ENCODE assay signal across 15 cellular contexts in genomic region chr5:177349362-177349647, GRCh38. TPM values are rescaled to one million over a fixed set of nuclear protein-coding genes. Genes with fewer than 3 reads are reported as not detected.
DNase-seq lines count a peak whose midpoint lies in the region; ATAC-seq and TF ChIP-seq lines count a peak whose summit lies in the region.
"Had no signal": no experiment of that assay in that cellular context is flagged by ENCODE, and none has a peak within 500 bp of the region (broad histone marks: within the 10 kb centered on the region; RNA-seq: fewer than 3 reads in every experiment).

No MANE protein-coding gene starts in this region.

- H3K4me2 ChIP-seq in BLaER1 treated with 17β-estradiol and CSF1 and Interleukin-3, amounts not matched to agents 10 nM and 100 nM = peak overlapping the region; percentile 89 to 100 (median 97)

- POLR2A ChIA-PET in activated CD8-positive, alpha-beta T cell treated with anti-CD3 and anti-CD28 coated beads for 36 hours (lab: Charles Lee) = interaction anchor here (3.5 to 4.2 kb wide), 2 partner anchors 11 to 37 kb away, joined by 15 to 19 read pairs; no protein-coding TSS in a partner anchor
- POLR2A ChIA-PET in naive thymus-derived CD8-positive, alpha-beta T cell (lab: Charles Lee) = interaction anchor here (0.7 to 0.8 kb wide), 2 partner anchors 14 to 54 kb away, joined by 3 to 4 read pairs; no protein-coding TSS in a partner anchor

- no peak for ATAC-seq in activated CD8-positive, alpha-beta T cell treated with anti-CD3 and anti-CD28 coated beads for 36 hours
- ATAC-seq in naive thymus-derived CD8-positive, alpha-beta T cell = no peak
- ATAC-seq: right cardiac atrium, Right ventricle myocardium inferior had no signal

- peak overlapping the region; percentile 93 for H3K4me3 Mint-ChIP-seq in activated CD8-positive, alpha-beta T cell treated with anti-CD3 and anti-CD28 coated beads for 36 hours
- H3K4me3 Mint-ChIP-seq in naive thymus-derived CD8-positive, alpha-beta T cell = peak overlapping the region in 9 of 10 donors; percentile 79 to 100 (median 97)

- H3K36me3 ChIP-seq in BLaER1 treated with 17β-estradiol and CSF1 and Interleukin-3, amounts not matched to agents 10 nM and 100 nM = peaks cover 42 to 59% (median 56%) of the 10 kb centered on the region in 11 experiments
- H3K36me3 ChIP-seq in GM06990 (ENCODE audit: control insufficient read depth, insufficient read depth, low read length) (peaks cover 11% of the 10 kb centered on the region), SJCRH30 (peaks cover 7% of the 10 kb centered on the region; the same call in 1 of the 2 replicates)

- no peaks in the 10 kb centered on the region for H3K9me3 ChIP-seq in BLaER1 treated with 17β-estradiol and CSF1 and Interleukin-3, amounts not matched to agents 10 nM and 100 nM (replicated peaks in 1 of 11)
- no peaks in the 10 kb centered on the region for H3K9me3 ChIP-seq in SJCRH30 (replicated peaks)
- H3K9me3 ChIP-seq: adrenal gland had no signal

- CTCF ChIA-PET in activated CD8-positive, alpha-beta T cell treated with anti-CD3 and anti-CD28 coated beads for 36 hours (lab: Charles Lee) = interaction anchor here (0.9 to 5.3 kb wide), 6 partner anchors 23 to 108 kb away, joined by 3 to 28 read pairs (median 4); no protein-coding TSS in a partner anchor

- peaks cover 41% of the 10 kb centered on the region for H3K4me1 Mint-ChIP-seq in activated CD8-positive, alpha-beta T cell treated with anti-CD3 and anti-CD28 coated beads for 36 hours (ENCODE audit: low read depth)
- H3K4me1 Mint-ChIP-seq in naive thymus-derived CD8-positive, alpha-beta T cell = peaks cover 17 to 64% (median 53%) of the 10 kb centered on the region in 4 donors

- H3K4me1 ChIP-seq in BLaER1 treated with 17β-estradiol and CSF1 and Interleukin-3, amounts not matched to agents 10 nM and 100 nM = peaks cover 39 to 68% (median 56%) of the 10 kb centered on the region in 10 experiments
- peaks cover 8% of the 10 kb centered on the region; the same call in 1 of the 2 replicates for H3K4me1 ChIP-seq in SJCRH30

- peaks cover 15% of the 10 kb centered on the region for H3K36me3 Mint-ChIP-seq in activated CD8-positive, alpha-beta T cell treated with anti-CD3 and anti-CD28 coated beads for 36 hours (ENCODE audit: low read depth)
- peaks cover 0 to 46% (median 3%) of the 10 kb centered on the region in 3 donors for H3K36me3 Mint-ChIP-seq in naive thymus-derived CD8-positive, alpha-beta T cell

- intact Hi-C loops in activated CD8-positive, alpha-beta T cell treated with anti-CD3 and anti-CD28 coated beads for 36 hours (cut with micrococcal nuclease) = no loop called here

- H4K20me1 ChIP-seq in BLaER1 treated with 17β-estradiol and CSF1 and Interleukin-3, amounts not matched to agents 10 nM and 100 nM = peaks cover 40 to 69% (median 59%) of the 10 kb centered on the region in 11 experiments; a peak in 19 of 22 replicates

- H3K27ac ChIP-seq in BLaER1 treated with 17β-estradiol and CSF1 and Interleukin-3, amounts not matched to agents 10 nM and 100 nM = no peak overlapping the region
- no peak overlapping the region for H3K27ac ChIP-seq in SJCRH30
- H3K27ac ChIP-seq: adrenal gland had no signal

- no peak for TF ChIP-seq CTCF in GM06990 (IDR thresholded peaks at IDR 0.05; ENCODE audit: insufficient read depth, low read length, poor library complexity, severe bottlenecking)
- no peak for TF ChIP-seq CTCF in activated CD8-positive, alpha-beta T cell treated with anti-CD3 and anti-CD28 coated beads for 36 hours (IDR thresholded peaks at IDR 0.05)

- no peaks in the 10 kb centered on the region for H3K27me3 Mint-ChIP-seq in activated CD8-positive, alpha-beta T cell treated with anti-CD3 and anti-CD28 coated beads for 36 hours
- H3K27me3 Mint-ChIP-seq in naive thymus-derived CD8-positive, alpha-beta T cell = no peaks in the 10 kb centered on the region

- peak overlapping the region in 9 of 11 experiments; percentile 31 to 96 (median 93); a peak in 13 of 22 replicates for H3K9ac ChIP-seq in BLaER1 treated with 17β-estradiol and CSF1 and Interleukin-3, amounts not matched to agents 10 nM and 100 nM

- H3K4me3 ChIP-seq in BLaER1 treated with 17β-estradiol and CSF1 and Interleukin-3, amounts not matched to agents 10 nM and 100 nM = peak overlapping the region in 8 of 10 experiments; percentile 21 to 96 (median 93); a peak in 11 of 20 replicates
- H3K4me3 ChIP-seq in GM06990 (replicated peaks; ENCODE audit: low read depth, low read length) (0 out of 2 replicates have a peak overlapping the region, but pooled peaks have one; percentile 8), SJCRH30 (no peak overlapping the region)
- H3K4me3 ChIP-seq: adrenal gland had no signal

- H3K27ac Mint-ChIP-seq in activated CD8-positive, alpha-beta T cell treated with anti-CD3 and anti-CD28 coated beads for 36 hours = no peak overlapping the region
- H3K27ac Mint-ChIP-seq in naive thymus-derived CD8-positive, alpha-beta T cell = peak overlapping the region in 7 of 10 donors; percentile 34 to 99 (median 72)

- H3K9me3 Mint-ChIP-seq in activated CD8-positive, alpha-beta T cell treated with anti-CD3 and anti-CD28 coated beads for 36 hours = no peaks in the 10 kb centered on the region
- no peaks in the 10 kb centered on the region for H3K9me3 Mint-ChIP-seq in naive thymus-derived CD8-positive, alpha-beta T cell

- H3K27me3 ChIP-seq in BLaER1 treated with 17β-estradiol and CSF1 and Interleukin-3, amounts not matched to agents 10 nM and 100 nM = no peaks in the 10 kb centered on the region
- H3K27me3 ChIP-seq in GM06990 (replicated peaks; ENCODE audit: control insufficient read depth, insufficient read depth, low read length) = no peaks in the 10 kb centered on the region
- no peaks in the 10 kb centered on the region for H3K27me3 ChIP-seq in SJCRH30
- H3K27me3 ChIP-seq: adrenal gland had no signal

- DNase-seq in GM06990 (ENCODE audit: extremely low read depth, insufficient read length) (no peak), SJCRH30 (no peak), NCI-H1436 treated with DMSO at 0.1 percent for 48 hours (lab: John Stamatoyannopoulos, UW) (no peak)
- no peak for DNase-seq in activated CD8-positive, alpha-beta T cell treated with anti-CD3 and anti-CD28 coated beads for 36 hours
- no peak for DNase-seq in naive thymus-derived CD8-positive, alpha-beta T cell
- no peak for DNase-seq in effector CD8-positive, alpha-beta T cell (lab: John Stamatoyannopoulos, UW)
- DNase-seq: activated CD4-positive, CD25-positive, alpha-beta regulatory T cell treated with anti-CD3 and anti-CD28 coated beads, Interleukin-2, amount 50 U/mL, for 72 hours; adrenal gland; NCI-H1092 treated with DMSO at 0.1 percent for 48 hours; NCI-H510A; substantia nigra had no signal

RNA-seq across cellular contexts. Expression of gene LMAN2, which starts 2.2 kb away (rescaled TPM):
- total RNA-seq in activated CD8-positive, alpha-beta T cell treated with anti-CD3 and anti-CD28 coated beads for 36 hours = 10 to 100 TPM; 79.9 to 87.5 TPM
- total RNA-seq in naive thymus-derived CD8-positive, alpha-beta T cell = 10 to 100 TPM; 77.1 to 89.0 TPM
- polyA plus RNA-seq in naive thymus-derived CD8-positive, alpha-beta T cell = 100 to 1,000 TPM; 212 to 243 (median 242) TPM
- 144 and 156 TPM in 2 replicates for total RNA-seq in SJCRH30 (2014; rRNA removed; shearing (Covaris generic))

RNA-seq across cellular contexts. Expression of gene RGS14, which starts 8.4 kb away (rescaled TPM):
- 10 to 100 TPM; 50.4 to 52.5 TPM for total RNA-seq in activated CD8-positive, alpha-beta T cell treated with anti-CD3 and anti-CD28 coated beads for 36 hours
- 100 to 1,000 TPM; 117 to 122 TPM for total RNA-seq in naive thymus-derived CD8-positive, alpha-beta T cell
- 10 to 100 TPM; 40.9 to 89.3 (median 45.9) TPM for polyA plus RNA-seq in naive thymus-derived CD8-positive, alpha-beta T cell
- 4.0 and 4.8 TPM in 2 replicates for total RNA-seq in SJCRH30 (2014; rRNA removed; shearing (Covaris generic))

RNA-seq across cellular contexts. Expression of gene SLC34A1, which starts 34.9 kb away (rescaled TPM):
- total RNA-seq in activated CD8-positive, alpha-beta T cell treated with anti-CD3 and anti-CD28 coated beads for 36 hours = under 1 TPM; 0.29 to 0.43 TPM
- under 1 TPM; 0.16 to 0.25 TPM for total RNA-seq in naive thymus-derived CD8-positive, alpha-beta T cell
- polyA plus RNA-seq in naive thymus-derived CD8-positive, alpha-beta T cell = not detected
- total RNA-seq in SJCRH30 (2014; rRNA removed; shearing (Covaris generic)) = not detected in 2 replicates
- total RNA-seq: adrenal gland, fibroblast of villous mesenchyme, right cardiac atrium, Right ventricle myocardium inferior had no signal
- polyA plus RNA-seq: adrenal gland, right cardiac atrium had no signal

RNA-seq across cellular contexts. Expression of gene MXD3, which starts 37.6 kb away (rescaled TPM):
- 10 to 100 TPM; 19.3 to 25.1 TPM for total RNA-seq in activated CD8-positive, alpha-beta T cell treated with anti-CD3 and anti-CD28 coated beads for 36 hours
- 10 to 100 TPM; 13.6 to 18.1 TPM for total RNA-seq in naive thymus-derived CD8-positive, alpha-beta T cell
- polyA plus RNA-seq in naive thymus-derived CD8-positive, alpha-beta T cell = 1 to 10 TPM in 1 of 3 donors, under 1 TPM in 2; 0.07 to 1.1 (median 0.44) TPM
- 36.6 and 37.6 TPM in 2 replicates for total RNA-seq in SJCRH30 (2014; rRNA removed; shearing (Covaris generic))

RNA-seq across cellular contexts. Expression of gene PRELID1, which starts 45.7 kb away (rescaled TPM):
- total RNA-seq in activated CD8-positive, alpha-beta T cell treated with anti-CD3 and anti-CD28 coated beads for 36 hours = 100 to 1,000 TPM; 222 to 233 TPM
- 10 to 100 TPM; 54.2 to 61.4 TPM for total RNA-seq in naive thymus-derived CD8-positive, alpha-beta T cell
- 100 to 1,000 TPM; 163 to 204 (median 180) TPM for polyA plus RNA-seq in naive thymus-derived CD8-positive, alpha-beta T cell
- total RNA-seq in SJCRH30 (2014; rRNA removed; shearing (Covaris generic)) = 226 and 259 TPM in 2 replicates
